1 cellular context compared by ENCODE assay signal in the genomic region with DNA sequence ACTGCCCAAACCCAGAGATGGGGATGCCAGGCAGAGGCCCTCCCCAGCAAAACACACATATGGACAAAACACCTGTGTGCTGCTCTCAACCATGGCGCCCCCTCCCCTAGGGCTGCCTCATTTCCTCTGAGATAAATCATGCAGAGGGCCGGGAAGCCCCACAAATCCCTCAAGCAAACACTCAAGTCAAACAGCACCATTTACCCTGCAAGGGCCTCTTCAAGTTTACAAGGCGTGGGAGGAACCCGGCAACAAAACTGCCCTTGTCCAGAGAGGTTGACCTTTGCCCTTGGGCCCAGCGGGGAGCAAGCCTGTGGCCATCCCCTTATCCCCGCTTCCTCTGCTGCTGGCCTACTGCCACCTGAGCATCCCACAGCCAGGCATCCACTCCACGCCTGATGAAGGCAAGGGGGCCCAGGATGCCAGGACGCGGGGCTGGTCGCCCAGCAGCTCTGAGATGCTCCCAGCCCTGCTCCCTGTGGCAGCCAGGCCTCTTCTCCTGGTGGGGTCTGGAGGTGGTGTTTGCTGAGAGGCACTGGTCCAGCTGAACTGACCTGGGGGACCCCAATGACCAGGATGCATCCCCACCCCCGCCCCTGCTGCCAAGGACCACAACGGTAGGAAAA.
TF ChIP-seq lines count a peak whose summit lies in the region.

No MANE protein-coding gene starts in this region.

TF ChIP-seq in HepG2, 621 proteins besides CTCF, POLR2A, EP300 and RAD21 (continued from another document and continues in another):
- TF ChIP-seq, protein P1, sequence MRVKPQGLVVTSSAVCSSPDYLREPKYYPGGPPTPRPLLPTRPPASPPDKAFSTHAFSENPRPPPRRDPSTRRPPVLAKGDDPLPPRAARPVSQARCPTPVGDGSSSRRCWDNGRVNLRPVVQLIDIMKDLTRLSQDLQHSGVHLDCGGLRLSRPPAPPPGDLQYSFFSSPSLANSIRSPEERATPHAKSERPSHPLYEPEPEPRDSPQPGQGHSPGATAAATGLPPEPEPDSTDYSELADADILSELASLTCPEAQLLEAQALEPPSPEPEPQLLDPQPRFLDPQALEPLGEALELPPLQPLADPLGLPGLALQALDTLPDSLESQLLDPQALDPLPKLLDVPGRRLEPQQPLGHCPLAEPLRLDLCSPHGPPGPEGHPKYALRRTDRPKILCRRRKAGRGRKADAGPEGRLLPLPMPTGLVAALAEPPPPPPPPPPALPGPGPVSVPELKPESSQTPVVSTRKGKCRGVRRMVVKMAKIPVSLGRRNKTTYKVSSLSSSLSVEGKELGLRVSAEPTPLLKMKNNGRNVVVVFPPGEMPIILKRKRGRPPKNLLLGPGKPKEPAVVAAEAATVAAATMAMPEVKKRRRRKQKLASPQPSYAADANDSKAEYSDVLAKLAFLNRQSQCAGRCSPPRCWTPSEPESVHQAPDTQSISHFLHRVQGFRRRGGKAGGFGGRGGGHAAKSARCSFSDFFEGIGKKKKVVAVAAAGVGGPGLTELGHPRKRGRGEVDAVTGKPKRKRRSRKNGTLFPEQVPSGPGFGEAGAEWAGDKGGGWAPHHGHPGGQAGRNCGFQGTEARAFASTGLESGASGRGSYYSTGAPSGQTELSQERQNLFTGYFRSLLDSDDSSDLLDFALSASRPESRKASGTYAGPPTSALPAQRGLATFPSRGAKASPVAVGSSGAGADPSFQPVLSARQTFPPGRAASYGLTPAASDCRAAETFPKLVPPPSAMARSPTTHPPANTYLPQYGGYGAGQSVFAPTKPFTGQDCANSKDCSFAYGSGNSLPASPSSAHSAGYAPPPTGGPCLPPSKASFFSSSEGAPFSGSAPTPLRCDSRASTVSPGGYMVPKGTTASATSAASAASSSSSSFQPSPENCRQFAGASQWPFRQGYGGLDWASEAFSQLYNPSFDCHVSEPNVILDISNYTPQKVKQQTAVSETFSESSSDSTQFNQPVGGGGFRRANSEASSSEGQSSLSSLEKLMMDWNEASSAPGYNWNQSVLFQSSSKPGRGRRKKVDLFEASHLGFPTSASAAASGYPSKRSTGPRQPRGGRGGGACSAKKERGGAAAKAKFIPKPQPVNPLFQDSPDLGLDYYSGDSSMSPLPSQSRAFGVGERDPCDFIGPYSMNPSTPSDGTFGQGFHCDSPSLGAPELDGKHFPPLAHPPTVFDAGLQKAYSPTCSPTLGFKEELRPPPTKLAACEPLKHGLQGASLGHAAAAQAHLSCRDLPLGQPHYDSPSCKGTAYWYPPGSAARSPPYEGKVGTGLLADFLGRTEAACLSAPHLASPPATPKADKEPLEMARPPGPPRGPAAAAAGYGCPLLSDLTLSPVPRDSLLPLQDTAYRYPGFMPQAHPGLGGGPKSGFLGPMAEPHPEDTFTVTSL (CRISPR knock-in tag; IDR thresholded peaks at IDR 0.05; ENCODE audit: borderline replicate concordance) = peak; percentile 98
- TF ChIP-seq ZNF124 (CRISPR knock-in tag; IDR thresholded peaks at IDR 0.05) (peak; percentile 91), ZMAT3 (CRISPR knock-in tag; conservative IDR thresholded peaks at IDR 0.05) (peak; percentile 80), NFIC (IDR thresholded peaks at IDR 0.05; ENCODE audit: low read length) (peak; percentile 89), SRSF4 (IDR thresholded peaks at IDR 0.05; ENCODE audit: low read depth, low read length, poor library complexity, severe bottlenecking) (no peak), RBM22 (optimal IDR thresholded peaks at IDR 0.05; ENCODE audit: low read length) (peak; percentile 65), ZNF350 (CRISPR knock-in tag; IDR thresholded peaks at IDR 0.05; ENCODE audit: borderline replicate concordance, low read depth) (peak; percentile 97), HMG20B (CRISPR knock-in tag; conservative IDR thresholded peaks at IDR 0.05) (peak; percentile 95), HNRNPH1 (optimal IDR thresholded peaks at IDR 0.05; ENCODE audit: low read depth, low read length) (no peak), ZNF253 (CRISPR knock-in tag; IDR thresholded peaks at IDR 0.05; ENCODE audit: borderline replicate concordance) (peak; percentile 78; the same call in 1 of the 2 replicates), ZNF30 (CRISPR knock-in tag; IDR thresholded peaks at IDR 0.05) (no peak), ZNF232 (CRISPR knock-in tag; IDR thresholded peaks at IDR 0.05; ENCODE audit: borderline replicate concordance) (peak; percentile 83; the same call in 1 of the 2 replicates), SOX13 (IDR thresholded peaks at IDR 0.05) (peak; percentile 79), SOX13 (CRISPR knock-in tag; conservative IDR thresholded peaks at IDR 0.05 in 1 of 2, IDR thresholded peaks at IDR 0.05 in 1 of 2) (peak in 1 of 2 experiments; percentile 94; a peak in 2 of 4 replicates), ZNF549 (CRISPR knock-in tag; IDR thresholded peaks at IDR 0.05) (no peak), DNMT1 (CRISPR knock-in tag; IDR thresholded peaks at IDR 0.05) (no peak; the same call in 1 of the 2 replicates), MAZ (IDR thresholded peaks at IDR 0.05; ENCODE audit: borderline replicate concordance, low read depth, low read length) (peak; percentile 60; the same call in 1 of the 2 replicates), MAZ (CRISPR knock-in tag; IDR thresholded peaks at IDR 0.05; ENCODE audit: low read depth) (no peak), TARDBP (CRISPR knock-in tag; IDR thresholded peaks at IDR 0.05) (peak; percentile 94), ZNF343 (CRISPR knock-in tag; IDR thresholded peaks at IDR 0.05) (peak; percentile 70; the same call in 1 of the 2 replicates), ZSCAN12 (CRISPR knock-in tag; IDR thresholded peaks at IDR 0.05) (no peak), SRF (IDR thresholded peaks at IDR 0.05; ENCODE audit: low read depth, low read length) (0 out of 2 replicates have a peak, but pooled peaks have one; percentile 37), SKI (IDR thresholded peaks at IDR 0.05; ENCODE audit: partially characterized antibody) (peak; percentile 64), MBD4 (IDR thresholded peaks at IDR 0.05; ENCODE audit: borderline replicate concordance, low read length) (no peak), ZNF501 (CRISPR knock-in tag; IDR thresholded peaks at IDR 0.05) (peak; percentile 89), ISX (CRISPR knock-in tag; conservative IDR thresholded peaks at IDR 0.05) (no peak), ZKSCAN5 (CRISPR knock-in tag; IDR thresholded peaks at IDR 0.05) (no peak), KLF6 (CRISPR knock-in tag; IDR thresholded peaks at IDR 0.05) (peak; percentile 96), FOXM1 (CRISPR knock-in tag; IDR thresholded peaks at IDR 0.05) (no peak), CCDC6 (CRISPR knock-in tag; IDR thresholded peaks at IDR 0.05) (peak; percentile 90; the same call in 1 of the 2 replicates), ZNF839 (CRISPR knock-in tag; IDR thresholded peaks at IDR 0.05; ENCODE audit: borderline replicate concordance) (no peak), ZNF331 (CRISPR knock-in tag; IDR thresholded peaks at IDR 0.05) (peak; percentile 51; the same call in 1 of the 2 replicates), ZNF660 (CRISPR knock-in tag; IDR thresholded peaks at IDR 0.05; ENCODE audit: borderline replicate concordance, low read depth) (no peak)
- TF ChIP-seq, protein P2, sequence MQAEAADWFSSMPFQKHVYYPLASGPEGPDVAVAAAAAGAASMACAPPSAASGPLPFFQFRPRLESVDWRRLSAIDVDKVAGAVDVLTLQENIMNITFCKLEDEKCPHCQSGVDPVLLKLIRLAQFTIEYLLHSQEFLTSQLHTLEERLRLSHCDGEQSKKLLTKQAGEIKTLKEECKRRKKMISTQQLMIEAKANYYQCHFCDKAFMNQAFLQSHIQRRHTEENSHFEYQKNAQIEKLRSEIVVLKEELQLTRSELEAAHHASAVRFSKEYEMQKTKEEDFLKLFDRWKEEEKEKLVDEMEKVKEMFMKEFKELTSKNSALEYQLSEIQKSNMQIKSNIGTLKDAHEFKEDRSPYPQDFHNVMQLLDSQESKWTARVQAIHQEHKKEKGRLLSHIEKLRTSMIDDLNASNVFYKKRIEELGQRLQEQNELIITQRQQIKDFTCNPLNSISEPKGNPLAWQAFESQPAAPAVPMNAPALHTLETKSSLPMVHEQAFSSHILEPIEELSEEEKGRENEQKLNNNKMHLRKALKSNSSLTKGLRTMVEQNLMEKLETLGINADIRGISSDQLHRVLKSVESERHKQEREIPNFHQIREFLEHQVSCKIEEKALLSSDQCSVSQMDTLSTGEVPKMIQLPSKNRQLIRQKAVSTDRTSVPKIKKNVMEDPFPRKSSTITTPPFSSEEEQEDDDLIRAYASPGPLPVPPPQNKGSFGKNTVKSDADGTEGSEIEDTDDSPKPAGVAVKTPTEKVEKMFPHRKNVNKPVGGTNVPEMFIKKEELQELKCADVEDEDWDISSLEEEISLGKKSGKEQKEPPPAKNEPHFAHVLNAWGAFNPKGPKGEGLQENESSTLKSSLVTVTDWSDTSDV (CRISPR knock-in tag; IDR thresholded peaks at IDR 0.05) = no peak
- TF ChIP-seq, protein P3, sequence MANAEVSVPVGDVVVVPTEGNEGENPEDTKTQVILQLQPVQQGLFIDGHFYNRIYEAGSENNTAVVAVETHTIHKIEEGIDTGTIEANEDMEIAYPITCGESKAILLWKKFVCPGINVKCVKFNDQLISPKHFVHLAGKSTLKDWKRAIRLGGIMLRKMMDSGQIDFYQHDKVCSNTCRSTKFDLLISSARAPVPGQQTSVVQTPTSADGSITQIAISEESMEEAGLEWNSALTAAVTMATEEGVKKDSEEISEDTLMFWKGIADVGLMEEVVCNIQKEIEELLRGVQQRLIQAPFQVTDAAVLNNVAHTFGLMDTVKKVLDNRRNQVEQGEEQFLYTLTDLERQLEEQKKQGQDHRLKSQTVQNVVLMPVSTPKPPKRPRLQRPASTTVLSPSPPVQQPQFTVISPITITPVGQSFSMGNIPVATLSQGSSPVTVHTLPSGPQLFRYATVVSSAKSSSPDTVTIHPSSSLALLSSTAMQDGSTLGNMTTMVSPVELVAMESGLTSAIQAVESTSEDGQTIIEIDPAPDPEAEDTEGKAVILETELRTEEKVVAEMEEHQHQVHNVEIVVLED (CRISPR knock-in tag; IDR thresholded peaks at IDR 0.05; ENCODE audit: borderline replicate concordance) = peak; percentile 57; the same call in 1 of the 2 replicates
- TF ChIP-seq, protein P4, sequence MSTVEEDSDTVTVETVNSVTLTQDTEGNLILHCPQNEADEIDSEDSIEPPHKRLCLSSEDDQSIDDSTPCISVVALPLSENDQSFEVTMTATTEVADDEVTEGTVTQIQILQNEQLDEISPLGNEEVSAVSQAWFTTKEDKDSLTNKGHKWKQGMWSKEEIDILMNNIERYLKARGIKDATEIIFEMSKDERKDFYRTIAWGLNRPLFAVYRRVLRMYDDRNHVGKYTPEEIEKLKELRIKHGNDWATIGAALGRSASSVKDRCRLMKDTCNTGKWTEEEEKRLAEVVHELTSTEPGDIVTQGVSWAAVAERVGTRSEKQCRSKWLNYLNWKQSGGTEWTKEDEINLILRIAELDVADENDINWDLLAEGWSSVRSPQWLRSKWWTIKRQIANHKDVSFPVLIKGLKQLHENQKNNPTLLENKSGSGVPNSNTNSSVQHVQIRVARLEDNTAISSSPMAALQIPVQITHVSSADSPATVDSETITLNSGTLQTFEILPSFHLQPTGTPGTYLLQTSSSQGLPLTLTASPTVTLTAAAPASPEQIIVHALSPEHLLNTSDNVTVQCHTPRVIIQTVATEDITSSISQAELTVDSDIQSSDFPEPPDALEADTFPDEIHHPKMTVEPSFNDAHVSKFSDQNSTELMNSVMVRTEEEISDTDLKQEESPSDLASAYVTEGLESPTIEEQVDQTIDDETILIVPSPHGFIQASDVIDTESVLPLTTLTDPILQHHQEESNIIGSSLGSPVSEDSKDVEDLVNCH (CRISPR knock-in tag; IDR thresholded peaks at IDR 0.05) = no peak
- TF ChIP-seq, protein P5, sequence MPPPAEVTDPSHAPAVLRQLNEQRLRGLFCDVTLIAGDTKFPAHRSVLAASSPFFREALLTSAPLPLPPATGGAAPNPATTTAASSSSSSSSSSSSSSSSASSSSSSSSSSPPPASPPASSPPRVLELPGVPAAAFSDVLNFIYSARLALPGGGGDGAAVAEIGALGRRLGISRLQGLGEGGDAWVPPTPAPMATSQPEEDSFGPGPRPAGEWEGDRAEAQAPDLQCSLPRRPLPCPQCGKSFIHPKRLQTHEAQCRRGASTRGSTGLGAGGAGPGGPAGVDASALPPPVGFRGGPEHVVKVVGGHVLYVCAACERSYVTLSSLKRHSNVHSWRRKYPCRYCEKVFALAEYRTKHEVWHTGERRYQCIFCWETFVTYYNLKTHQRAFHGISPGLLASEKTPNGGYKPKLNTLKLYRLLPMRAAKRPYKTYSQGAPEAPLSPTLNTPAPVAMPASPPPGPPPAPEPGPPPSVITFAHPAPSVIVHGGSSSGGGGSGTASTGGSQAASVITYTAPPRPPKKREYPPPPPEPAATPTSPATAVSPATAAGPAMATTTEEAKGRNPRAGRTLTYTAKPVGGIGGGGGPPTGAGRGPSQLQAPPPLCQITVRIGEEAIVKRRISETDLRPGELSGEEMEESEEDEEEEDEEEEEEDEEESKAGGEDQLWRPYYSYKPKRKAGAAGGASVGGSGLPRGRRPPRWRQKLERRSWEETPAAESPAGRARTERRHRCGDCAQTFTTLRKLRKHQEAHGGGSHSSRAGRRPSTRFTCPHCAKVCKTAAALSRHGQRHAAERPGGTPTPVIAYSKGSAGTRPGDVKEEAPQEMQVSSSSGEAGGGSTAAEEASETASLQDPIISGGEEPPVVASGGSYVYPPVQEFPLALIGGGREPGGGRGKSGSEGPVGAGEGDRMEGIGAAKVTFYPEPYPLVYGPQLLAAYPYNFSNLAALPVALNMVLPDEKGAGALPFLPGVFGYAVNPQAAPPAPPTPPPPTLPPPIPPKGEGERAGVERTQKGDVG (CRISPR knock-in tag; IDR thresholded peaks at IDR 0.05; ENCODE audit: borderline replicate concordance) = peak; percentile 83
